Comparison of ENCODE assay signal across 1 cellular context in genomic region chr19:2059422-2060201, GRCh38.
TF ChIP-seq lines count a peak whose summit lies in the region.

No MANE protein-coding gene starts in this region.

TF ChIP-seq in HepG2, 621 proteins besides CTCF, POLR2A, EP300 and RAD21 (continued from another document and continues in another):
- TF ChIP-seq THAP11 (CRISPR knock-in tag; IDR thresholded peaks at IDR 0.05) (peak; percentile 71), ZNF781 (CRISPR knock-in tag; IDR thresholded peaks at IDR 0.05; ENCODE audit: borderline replicate concordance, not compliant biosample characterization) (peak; percentile 69), TCF7 (IDR thresholded peaks at IDR 0.05; ENCODE audit: low read depth) (0 out of 2 replicates have a peak, but pooled peaks have one; percentile 36), TARDBP (CRISPR knock-in tag; IDR thresholded peaks at IDR 0.05) (peak; percentile 86), AHR (CRISPR knock-in tag; IDR thresholded peaks at IDR 0.05) (0 out of 2 replicates have a peak, but pooled peaks have one; percentile 31), DDIT3 (CRISPR knock-in tag; IDR thresholded peaks at IDR 0.05) (peak; percentile 98), ZNF547 (CRISPR knock-in tag; IDR thresholded peaks at IDR 0.05) (peak; percentile 60; the same call in 1 of the 2 replicates), TEAD3 (CRISPR knock-in tag; optimal IDR thresholded peaks at IDR 0.05; ENCODE audit: borderline replicate concordance) (peak; percentile 48), KLF15 (CRISPR knock-in tag; IDR thresholded peaks at IDR 0.05; ENCODE audit: borderline replicate concordance) (0 out of 2 replicates have a peak, but pooled peaks have one; percentile 38), BORCS8-MEF2B (CRISPR knock-in tag; IDR thresholded peaks at IDR 0.05) (peak; percentile 88), RARA (CRISPR knock-in tag; IDR thresholded peaks at IDR 0.05) (peak; percentile 75), ZNF672 (CRISPR knock-in tag; IDR thresholded peaks at IDR 0.05) (no peak), TFAP4 (IDR thresholded peaks at IDR 0.05; ENCODE audit: borderline replicate concordance, low read depth) (peak; percentile 97), CAMTA2 (CRISPR knock-in tag; IDR thresholded peaks at IDR 0.05; ENCODE audit: borderline replicate concordance) (0 out of 2 replicates have a peak, but pooled peaks have one; percentile 60), ZBTB37 (CRISPR knock-in tag; IDR thresholded peaks at IDR 0.05) (peak; percentile 75; the same call in 1 of the 2 replicates), ZNF570 (CRISPR knock-in tag; IDR thresholded peaks at IDR 0.05; ENCODE audit: borderline replicate concordance) (peak; percentile 67; the same call in 1 of the 2 replicates), GATAD2A (CRISPR knock-in tag; IDR thresholded peaks at IDR 0.05) (peak; percentile 76), FOXO1 (CRISPR knock-in tag; IDR thresholded peaks at IDR 0.05) (peak; percentile 13; the same call in 1 of the 2 replicates), ZNF407 (CRISPR knock-in tag; IDR thresholded peaks at IDR 0.05; ENCODE audit: not compliant biosample characterization) (peak; percentile 33), GMEB1 (CRISPR knock-in tag; IDR thresholded peaks at IDR 0.05; ENCODE audit: borderline replicate concordance) (peak; percentile 38; the same call in 1 of the 2 replicates), ZNF619 (CRISPR knock-in tag; IDR thresholded peaks at IDR 0.05) (0 out of 2 replicates have a peak, but pooled peaks have one; percentile 19), ZNF263 (CRISPR knock-in tag; IDR thresholded peaks at IDR 0.05) (peak; percentile 63; the same call in 1 of the 2 replicates), DPF2 (CRISPR knock-in tag; IDR thresholded peaks at IDR 0.05; ENCODE audit: borderline replicate concordance, low read depth) (0 out of 2 replicates have a peak, but pooled peaks have one; percentile 52), HOXA9 (CRISPR knock-in tag; IDR thresholded peaks at IDR 0.05; ENCODE audit: borderline replicate concordance) (no peak), ZNF709 (CRISPR knock-in tag; IDR thresholded peaks at IDR 0.05) (peak; percentile 83), RCOR2 (CRISPR knock-in tag; IDR thresholded peaks at IDR 0.05) (peak; percentile 37), NR2F6 (IDR thresholded peaks at IDR 0.05) (peak; percentile 68), NR2F6 (CRISPR knock-in tag; IDR thresholded peaks at IDR 0.05) (peak; percentile 77), KMT2B (CRISPR knock-in tag; IDR thresholded peaks at IDR 0.05) (peak; percentile 39; the same call in 1 of the 2 replicates), LRRFIP1 (CRISPR knock-in tag; conservative IDR thresholded peaks at IDR 0.05) (no peak), ZFP90 (CRISPR knock-in tag; IDR thresholded peaks at IDR 0.05; ENCODE audit: borderline replicate concordance) (no peak), ZNF354B (CRISPR knock-in tag; IDR thresholded peaks at IDR 0.05) (peak; percentile 25; the same call in 1 of the 2 replicates), ZNF605 (CRISPR knock-in tag; IDR thresholded peaks at IDR 0.05) (0 out of 2 replicates have a peak, but pooled peaks have one; percentile 47), HOXD1 (CRISPR knock-in tag; IDR thresholded peaks at IDR 0.05) (peak; percentile 42; the same call in 1 of the 2 replicates), HIVEP1 (CRISPR knock-in tag; IDR thresholded peaks at IDR 0.05) (peak; percentile 63; the same call in 1 of the 2 replicates), HDAC1 (CRISPR knock-in tag; IDR thresholded peaks at IDR 0.05) (peak; percentile 61; the same call in 1 of the 2 replicates), ZNF678 (CRISPR knock-in tag; IDR thresholded peaks at IDR 0.05) (peak; percentile 60; the same call in 1 of the 2 replicates), CSRNP1 (CRISPR knock-in tag; IDR thresholded peaks at IDR 0.05) (peak; percentile 77; the same call in 1 of the 2 replicates), IKZF1 (IDR thresholded peaks at IDR 0.05) (no peak), MXD4 (CRISPR knock-in tag; IDR thresholded peaks at IDR 0.05) (peak; percentile 88), THAP7 (CRISPR knock-in tag; IDR thresholded peaks at IDR 0.05) (peak; percentile 83), JUN (CRISPR knock-in tag; IDR thresholded peaks at IDR 0.05) (peak; percentile 62; the same call in 1 of the 2 replicates), MXI1 (IDR thresholded peaks at IDR 0.05; ENCODE audit: borderline replicate concordance, low read depth, low read length) (peak; percentile 62; the same call in 1 of the 3 replicates), JUND (CRISPR knock-in tag; IDR thresholded peaks at IDR 0.05) (peak; percentile 45; the same call in 1 of the 2 replicates), HOMEZ (CRISPR knock-in tag; IDR thresholded peaks at IDR 0.05; ENCODE audit: low read depth) (peak; percentile 19; the same call in 1 of the 2 replicates)
